In genomic region chr1:204320413-204320812, GRCh38 we compare ENCODE assay signal across 10 cellular contexts. TPM values are rescaled to one million over a fixed set of nuclear protein-coding genes. Genes with fewer than 3 reads are reported as not detected.
A peak's percentile ranks its signal among the peaks of the same experiment; 100 is the strongest.
DNase-seq lines count a peak whose midpoint lies in the region; ATAC-seq and TF ChIP-seq lines count a peak whose summit lies in the region.
"Had no signal": no experiment of that assay in that cellular context is flagged by ENCODE, and none has a peak within 500 bp of the region (broad histone marks: within the 10 kb centered on the region; RNA-seq: fewer than 3 reads in every experiment).

No MANE protein-coding gene starts in this region.

- H3K27ac ChIP-seq in Panc1 (ENCODE audit: low read length) (no peak overlapping the region), esophagus squamous epithelium (peak overlapping the region; percentile 33 to 67 (median 60))
- H3K27ac ChIP-seq: thyroid gland had no signal

- peak overlapping the region; percentile 9 for H3K9ac ChIP-seq in skeletal muscle satellite cell (ENCODE audit: low read depth, low read length)

- H3K36me3 ChIP-seq in Panc1 (ENCODE audit: control insufficient read depth, insufficient read depth, low read length) (no peaks in the 10 kb centered on the region), esophagus squamous epithelium (no peaks in the 10 kb centered on the region), skeletal muscle satellite cell (ENCODE audit: insufficient read depth, low read length) (no peaks in the 10 kb centered on the region)
- H3K36me3 ChIP-seq: thyroid gland had no signal

- ATAC-seq in Panc1 (peak; percentile 47), GM18511 (IDR thresholded peaks at IDR 0.05; ENCODE audit: unreplicated experiment) (no peak)

- no peak for TF ChIP-seq POLR2A in esophagus squamous epithelium (IDR thresholded peaks at IDR 0.05)

- TF ChIP-seq CTCF in Panc1 (IDR thresholded peaks at IDR 0.05) (no peak), esophagus squamous epithelium (IDR thresholded peaks at IDR 0.05) (no peak)

- intact Hi-C loops in Panc1 (cut with micrococcal nuclease; ENCODE audit: unreplicated experiment) (no loop called here), esophagus squamous epithelium (cut with DNase I) (no loop called here)

- CTCF ChIA-PET in Panc1 (lab: Charles Lee) = no interaction called here

- DNase-seq in activated CD4-positive, alpha-beta T cell treated with anti-CD3 and anti-CD28 coated beads for 48 hours = peak; percentile 38
- no peak for DNase-seq in activated CD4-positive, alpha-beta T cell treated with anti-CD3 and anti-CD28 coated beads for 4 hours
- no peak for DNase-seq in Panc1 (ENCODE audit: low read depth, low spot score)
- no peak for DNase-seq in esophagus squamous epithelium (lab: John Stamatoyannopoulos, UW)
- DNase-seq in NCI-H446 (lab: John Stamatoyannopoulos, UW) = no peak
- no peak for DNase-seq in DMS 273 treated with DMSO at 0.1 percent for 48 hours (lab: John Stamatoyannopoulos, UW)
- DNase-seq: MV-4-11, thyroid gland had no signal

- H3K9me3 ChIP-seq in Panc1 (ENCODE audit: control insufficient read depth, insufficient read depth, low read depth, low read length) (no peaks in the 10 kb centered on the region), esophagus squamous epithelium (no peaks in the 10 kb centered on the region), skeletal muscle satellite cell (replicated peaks; ENCODE audit: low read length) (no peaks in the 10 kb centered on the region)
- H3K9me3 ChIP-seq: thyroid gland had no signal

- H3K4me1 ChIP-seq in Panc1 (ENCODE audit: control insufficient read depth, insufficient read depth, low read length) (peaks cover 3% of the 10 kb centered on the region; the same call in 1 of the 2 replicates), esophagus squamous epithelium (peaks cover 6 to 47% (median 31%) of the 10 kb centered on the region in 3 donors), skeletal muscle satellite cell (ENCODE audit: control insufficient read depth, insufficient read depth, low read length) (peaks cover 66% of the 10 kb centered on the region)

- no peak overlapping the region for H3K4me2 ChIP-seq in skeletal muscle satellite cell (ENCODE audit: low read length)

- H3K27me3 ChIP-seq in Panc1 (ENCODE audit: control insufficient read depth, insufficient read depth, low read length) (no peaks in the 10 kb centered on the region), esophagus squamous epithelium (no peaks in the 10 kb centered on the region), skeletal muscle satellite cell (ENCODE audit: control insufficient read depth, insufficient read depth, low read length) (no peaks in the 10 kb centered on the region)
- H3K27me3 ChIP-seq: thyroid gland had no signal

- POLR2A ChIA-PET in Panc1 (lab: Charles Lee) = no interaction called here

- no TSS peak for BruUV-seq in Panc1 (replicated peaks; lab: Mats Ljungman, UMichigan)

- in situ Hi-C loops in Panc1 (cut with HindIII; ENCODE audit: low pct_unique_long_range_greater_than_20kb, low sequenced_read_pairs) = no loop called here

- WGBS in esophagus squamous epithelium, 2 donors = 46 to 69% methylated on average over 4 of the region's 5 CpGs

- H3K4me3 ChIP-seq in Panc1 (ENCODE audit: low read depth in 2 of 2, low read length in 2 of 2) = no peak overlapping the region
- H3K4me3 ChIP-seq in esophagus squamous epithelium = no peak overlapping the region
- peak overlapping the region; percentile 19 for H3K4me3 ChIP-seq in skeletal muscle satellite cell (ENCODE audit: low read length)
- H3K4me3 ChIP-seq: thyroid gland had no signal

RNA-seq across cellular contexts. Expression of gene PLEKHA6, which starts 39.3 kb away (rescaled TPM):
- total RNA-seq in Panc1 (2021; ENCODE audit: unreplicated experiment) (5.5 TPM), esophagus squamous epithelium (10 to 100 TPM in 3 of 4 donors, 1 to 10 TPM in 1; 7.4 to 40.6 (median 18.3) TPM)
- 0.53 TPM for polyA plus RNA-seq in Panc1 (2012; ENCODE audit: insufficient read length)
- total RNA-seq in skeletal muscle satellite cell (2012; rRNA removed) = 1.0 and 3.3 TPM in 2 replicates
